ENCODE assay signal across 1 cellular context in the genomic region with DNA sequence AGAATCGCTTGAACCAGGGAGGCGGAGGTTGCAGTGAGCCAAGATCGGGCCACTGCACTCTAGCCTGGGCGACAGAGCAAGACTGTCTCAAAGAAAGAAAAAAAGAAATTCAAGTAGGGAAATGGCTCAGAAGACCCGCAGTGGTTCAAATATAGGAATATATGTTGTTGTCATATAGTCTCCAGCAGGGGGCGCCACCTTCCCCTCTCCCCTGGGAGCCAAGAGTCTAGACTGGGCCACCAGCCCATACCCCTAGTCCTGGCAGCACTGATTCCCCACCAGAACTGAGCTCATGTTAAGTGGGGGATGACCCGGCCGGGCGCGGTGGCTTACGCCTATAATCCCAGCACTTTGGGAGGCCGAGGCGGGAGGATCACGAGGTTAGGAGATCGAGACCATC.
TF ChIP-seq lines count a peak whose summit lies in the region.

No MANE protein-coding gene starts in this region.

TF ChIP-seq in GM12878, 131 proteins besides CTCF, POLR2A, EP300 and RAD21:
- peak; percentile 62 for TF ChIP-seq MEF2B (IDR thresholded peaks at IDR 0.05; ENCODE audit: partially characterized antibody, poor library complexity, severe bottlenecking)
- TF ChIP-seq SMC3 (IDR thresholded peaks at IDR 0.05; ENCODE audit: borderline replicate concordance, low read length): peak; percentile 40; the same call in 1 of the 2 replicates
